In genomic region chr19:51440846-51441409, GRCh38 we compare ENCODE assay signal across 1 cellular context.
TF ChIP-seq lines count a peak whose summit lies in the region.

No MANE protein-coding gene starts in this region.

TF ChIP-seq in SK-N-SH treated with all-trans-retinoic acid at 6 μM for 48 hours, 23 proteins besides CTCF, POLR2A, EP300 and RAD21 (continued from another document):
- TF ChIP-seq POU6F1 (CRISPR knock-in tag; IDR thresholded peaks at IDR 0.05; ENCODE audit: borderline replicate concordance, low read depth), result no peak
- TF ChIP-seq TOX (CRISPR knock-in tag; IDR thresholded peaks at IDR 0.05; ENCODE audit: borderline replicate concordance), result no peak
